8 cellular contexts compared by ENCODE assay signal in the genomic region with DNA sequence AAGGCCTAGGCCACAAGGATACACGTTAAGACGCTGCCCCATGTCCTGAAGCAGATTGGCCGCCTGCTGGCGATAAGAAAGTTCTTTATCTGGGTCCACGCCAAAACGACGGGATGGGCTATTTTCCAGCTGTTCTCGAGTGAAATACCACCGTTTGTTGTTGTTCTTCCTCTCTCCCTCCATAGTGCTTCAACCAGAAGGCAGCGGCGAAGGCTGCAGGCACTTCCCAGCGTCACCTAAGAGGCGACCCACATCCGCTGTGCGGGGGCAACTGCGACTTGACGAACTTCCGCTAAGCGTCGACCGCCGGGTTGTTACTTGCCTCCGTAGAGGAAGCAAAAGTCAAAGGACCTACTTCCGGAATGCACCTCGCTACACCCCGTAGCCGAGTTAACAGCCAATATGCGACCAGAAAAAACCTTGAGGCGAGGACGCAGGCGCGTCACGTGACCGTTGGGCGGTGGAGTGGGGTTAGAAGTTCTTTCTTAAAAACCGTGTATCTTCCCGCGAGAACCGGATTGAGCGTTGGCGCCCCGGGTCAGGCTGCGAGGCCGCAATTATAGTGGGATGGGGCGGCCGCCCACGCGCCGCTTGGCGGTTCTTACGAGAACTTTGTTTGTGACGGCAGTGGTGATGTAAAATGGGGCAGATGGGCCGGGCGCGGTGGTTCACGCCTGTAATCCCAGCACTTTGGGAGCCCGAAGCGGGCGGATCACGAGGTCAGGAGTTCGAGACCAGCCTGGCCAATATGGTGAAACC. TPM values are rescaled to one million over a fixed set of nuclear protein-coding genes. Genes with fewer than 3 reads are reported as not detected.
A peak's percentile ranks its signal among the peaks of the same experiment; 100 is the strongest.
DNase-seq lines count a peak whose midpoint lies in the region; ATAC-seq and TF ChIP-seq lines count a peak whose summit lies in the region.

TSS of gene CCNT1 (minus strand) at position 215 of the 759 bp plus-strand sequence. CDS start at position 183, 32 bp downstream.

- H3K27ac Mint-ChIP-seq in activated T-cell treated with anti-CD3 and anti-CD28 coated beads, Interleukin-2, amount 50 U/mL, for 24 hours = peak within 1 kb of the TSS; percentile 97

- DNase-seq in DMS79 (lab: John Stamatoyannopoulos, UW) (peak; percentile 99), KG1 (lab: John Stamatoyannopoulos, UW) (peak; percentile 98), epithelial cell of proximal tubule (ENCODE audit: low read depth) (peak; percentile 98)
- DNase-seq in activated T-cell treated with anti-CD3 and anti-CD28 coated beads, Interleukin-2, amount 50 U/mL, for 24 hours = peak; percentile 98
- peak; percentile 99 for DNase-seq in stimulated activated CD8-positive, alpha-beta memory T cell treated with anti-CD3 and anti-CD28 coated beads, Interleukin-4, amount 100 ng/mL, for 48 hours

- peaks cover 14 to 19% of the 10 kb centered on the region in 2 donors for H3K4me1 ChIP-seq in mucosa of rectum (ENCODE audit: control insufficient read depth in 2 of 2, insufficient read depth in 2 of 2, low read length in 2 of 2)

- peaks cover 13 to 22% of the 10 kb centered on the region in 2 donors for H3K36me3 ChIP-seq in mucosa of rectum (ENCODE audit: control insufficient read depth in 2 of 2, insufficient read depth in 2 of 2, low read length in 2 of 2)

- TF ChIP-seq CTCF in epithelial cell of proximal tubule (conservative IDR thresholded peaks at IDR 0.05; ENCODE audit: low read depth, low read length) = peak; percentile 38

- peak within 1 kb of the TSS; percentile 85 to 98 for H3K27ac ChIP-seq in mucosa of rectum (ENCODE audit: low read depth in 2 of 2, low read length in 2 of 2)

- H3K4me3 ChIP-seq in epithelial cell of proximal tubule (ENCODE audit: low read depth, low read length) (peak within 1 kb of the TSS; percentile 77), mucosa of rectum (ENCODE audit: low read length in 2 of 2) (peak within 1 kb of the TSS; percentile 92 to 100)

- H3K9me3 ChIP-seq in mucosa of rectum (ENCODE audit: control insufficient read depth in 2 of 2, low read length in 2 of 2) = no peaks in the 10 kb centered on the region

- H3K36me3 Mint-ChIP-seq in activated T-cell treated with anti-CD3 and anti-CD28 coated beads, Interleukin-2, amount 50 U/mL, for 24 hours (ENCODE audit: low read depth) = peaks cover 52% of the 10 kb centered on the region

- H3K4me1 Mint-ChIP-seq in activated T-cell treated with anti-CD3 and anti-CD28 coated beads, Interleukin-2, amount 50 U/mL, for 24 hours (ENCODE audit: low read depth) = peaks cover 40% of the 10 kb centered on the region

- peak; percentile 98 for ATAC-seq in GM21723 (IDR thresholded peaks at IDR 0.05; ENCODE audit: unreplicated experiment)

- H3K4me3 Mint-ChIP-seq in activated T-cell treated with anti-CD3 and anti-CD28 coated beads, Interleukin-2, amount 50 U/mL, for 24 hours = peak within 1 kb of the TSS; percentile 90

- H3K9me3 Mint-ChIP-seq in activated T-cell treated with anti-CD3 and anti-CD28 coated beads, Interleukin-2, amount 50 U/mL, for 24 hours = peaks cover 14% of the 10 kb centered on the region

- no peaks in the 10 kb centered on the region for H3K27me3 ChIP-seq in mucosa of rectum (ENCODE audit: control insufficient read depth in 2 of 2, insufficient read depth in 2 of 2, low read length in 2 of 2)

- H3K27me3 Mint-ChIP-seq in activated T-cell treated with anti-CD3 and anti-CD28 coated beads, Interleukin-2, amount 50 U/mL, for 24 hours = no peaks in the 10 kb centered on the region

- H3K9ac ChIP-seq in mucosa of rectum (ENCODE audit: low read depth in 1 of 2, low read length in 2 of 2) = peak within 1 kb of the TSS; percentile 92 to 100

TF ChIP-seq in PFSK-1, 5 proteins besides CTCF, POLR2A, EP300 and RAD21:
- no peak for TF ChIP-seq SIN3A (IDR thresholded peaks at IDR 0.05; ENCODE audit: borderline replicate concordance, insufficient read depth, low read length)
- TF ChIP-seq, protein P1, sequence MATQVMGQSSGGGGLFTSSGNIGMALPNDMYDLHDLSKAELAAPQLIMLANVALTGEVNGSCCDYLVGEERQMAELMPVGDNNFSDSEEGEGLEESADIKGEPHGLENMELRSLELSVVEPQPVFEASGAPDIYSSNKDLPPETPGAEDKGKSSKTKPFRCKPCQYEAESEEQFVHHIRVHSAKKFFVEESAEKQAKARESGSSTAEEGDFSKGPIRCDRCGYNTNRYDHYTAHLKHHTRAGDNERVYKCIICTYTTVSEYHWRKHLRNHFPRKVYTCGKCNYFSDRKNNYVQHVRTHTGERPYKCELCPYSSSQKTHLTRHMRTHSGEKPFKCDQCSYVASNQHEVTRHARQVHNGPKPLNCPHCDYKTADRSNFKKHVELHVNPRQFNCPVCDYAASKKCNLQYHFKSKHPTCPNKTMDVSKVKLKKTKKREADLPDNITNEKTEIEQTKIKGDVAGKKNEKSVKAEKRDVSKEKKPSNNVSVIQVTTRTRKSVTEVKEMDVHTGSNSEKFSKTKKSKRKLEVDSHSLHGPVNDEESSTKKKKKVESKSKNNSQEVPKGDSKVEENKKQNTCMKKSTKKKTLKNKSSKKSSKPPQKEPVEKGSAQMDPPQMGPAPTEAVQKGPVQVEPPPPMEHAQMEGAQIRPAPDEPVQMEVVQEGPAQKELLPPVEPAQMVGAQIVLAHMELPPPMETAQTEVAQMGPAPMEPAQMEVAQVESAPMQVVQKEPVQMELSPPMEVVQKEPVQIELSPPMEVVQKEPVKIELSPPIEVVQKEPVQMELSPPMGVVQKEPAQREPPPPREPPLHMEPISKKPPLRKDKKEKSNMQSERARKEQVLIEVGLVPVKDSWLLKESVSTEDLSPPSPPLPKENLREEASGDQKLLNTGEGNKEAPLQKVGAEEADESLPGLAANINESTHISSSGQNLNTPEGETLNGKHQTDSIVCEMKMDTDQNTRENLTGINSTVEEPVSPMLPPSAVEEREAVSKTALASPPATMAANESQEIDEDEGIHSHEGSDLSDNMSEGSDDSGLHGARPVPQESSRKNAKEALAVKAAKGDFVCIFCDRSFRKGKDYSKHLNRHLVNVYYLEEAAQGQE (IDR thresholded peaks at IDR 0.05; ENCODE audit: insufficient read depth in 1 of 2, low read depth in 2 of 2, low read length in 2 of 2) = 0 out of 4 replicates have a peak, but pooled peaks have one; percentile 12 to 44
- TF ChIP-seq FOXP2 (optimal IDR thresholded peaks at IDR 0.05; ENCODE audit: borderline replicate concordance, extremely low read depth, extremely low read length, insufficient read depth) = peak; percentile 85
- TF ChIP-seq POLR2AphosphoS5 (IDR thresholded peaks at IDR 0.05; ENCODE audit: low read depth, low read length) = peak; percentile 83
- TF ChIP-seq TAF1 (IDR thresholded peaks at IDR 0.05; ENCODE audit: borderline replicate concordance, insufficient read depth, low read length) = 0 out of 2 replicates have a peak, but pooled peaks have one; percentile 6

RNA-seq across cellular contexts. Expression of gene CCNT1, which starts in this region (rescaled TPM):
- 7.8 TPM for polyA plus RNA-seq in PFSK-1 (2012; ENCODE audit: insufficient read length, low read depth)
- 15.6 and 15.9 TPM in 2 replicates for total RNA-seq in epithelial cell of proximal tubule

Comparison
In these comparisons a context has a peak if more than half of its experiments do, and no peak if none do; other contexts are left out.
1. Peak in every context shown above with its lines: DNase-seq, ATAC-seq, H3K4me3 ChIP-seq and H3K27ac ChIP-seq.